ENCODE assay signal across 12 cellular contexts in genomic region chr4:164252286-164252685, GRCh38.
DNase-seq lines count a peak whose midpoint lies in the region; ATAC-seq, FAIRE-seq and TF ChIP-seq lines count a peak whose summit lies in the region.
"Had no signal": no experiment of that assay in that cellular context is flagged by ENCODE, and none has a peak within 500 bp of the region (broad histone marks: within the 10 kb centered on the region; RNA-seq: fewer than 3 reads in every experiment).

No MANE protein-coding gene starts in this region.

- H3K27me3 ChIP-seq in vagina, result no peaks in the 10 kb centered on the region
- H3K27me3 ChIP-seq: heart left ventricle had no signal

- intact Hi-C loops in vagina (cut with DNase I), result no loop called here

- DNase-seq in ELR (ENCODE audit: low read depth) (peak; percentile 1), RKO (ENCODE audit: low spot score) (peak; percentile 42), frontal cortex (ENCODE audit: low spot score in 2 of 2) (no peak), nephron progenitor cell (peak; percentile 15), GM13977 (ENCODE audit: low spot score) (no peak), DMS153 (lab: John Stamatoyannopoulos, UW) (no peak), vagina (ENCODE audit: extremely low spot score in 2 of 2) (no peak)
- DNase-seq in activated CD8-positive, alpha-beta T cell treated with anti-CD3 and anti-CD28 coated beads, Interleukin-2, amount 10 ng/mL, durations not matched to agents 7 days and 5 days, result no peak
- DNase-seq: activated CD4-positive, alpha-beta memory T cell treated with anti-CD3 and anti-CD28 coated beads, Interleukin-2, amount 10 ng/mL, durations not matched to agents 7 days and 5 days; activated naive CD4-positive, alpha-beta T cell treated with anti-CD3 and anti-CD28 coated beads for 36 hours; dermis blood vessel endothelial cell; heart left ventricle had no signal

- POLR2A ChIA-PET in activated CD8-positive, alpha-beta T cell treated with anti-CD3 and anti-CD28 coated beads, Interleukin-2, amount 10 ng/mL, durations not matched to agents 7 days and 5 days (lab: Charles Lee), result no interaction called here

- no peaks in the 10 kb centered on the region for H3K9me3 ChIP-seq in vagina

- H3K4me3 ChIP-seq in vagina, result no peak overlapping the region
- H3K4me3 ChIP-seq: heart left ventricle had no signal

- FAIRE-seq in frontal cortex (lab: Jason Lieb, UNC), result peak; percentile 87

- H3K9me3 Mint-ChIP-seq in nephron progenitor cell, result no peaks in the 10 kb centered on the region
- H3K9me3 Mint-ChIP-seq in activated CD8-positive, alpha-beta T cell treated with anti-CD3 and anti-CD28 coated beads, Interleukin-2, amount 10 ng/mL, durations not matched to agents 7 days and 5 days (ENCODE audit: insufficient read depth), result peaks cover 4% of the 10 kb centered on the region
- H3K9me3 Mint-ChIP-seq: activated CD4-positive, alpha-beta memory T cell treated with anti-CD3 and anti-CD28 coated beads, Interleukin-2, amount 10 ng/mL, durations not matched to agents 7 days and 5 days; activated naive CD4-positive, alpha-beta T cell treated with anti-CD3 and anti-CD28 coated beads for 36 hours had no signal

- no peak for TF ChIP-seq CTCF in nephron progenitor cell (IDR thresholded peaks at IDR 0.05)
- no peak for TF ChIP-seq CTCF in GM13977 (IDR thresholded peaks at IDR 0.05; ENCODE audit: extremely low read depth, insufficient read depth, missing control alignments)
- no peak for TF ChIP-seq CTCF in vagina (IDR thresholded peaks at IDR 0.05)

- H3K4me3 Mint-ChIP-seq in nephron progenitor cell, result no peak overlapping the region
- no peak overlapping the region for H3K4me3 Mint-ChIP-seq in activated CD8-positive, alpha-beta T cell treated with anti-CD3 and anti-CD28 coated beads, Interleukin-2, amount 10 ng/mL, durations not matched to agents 7 days and 5 days
- H3K4me3 Mint-ChIP-seq: activated CD4-positive, alpha-beta memory T cell treated with anti-CD3 and anti-CD28 coated beads, Interleukin-2, amount 10 ng/mL, durations not matched to agents 7 days and 5 days; activated naive CD4-positive, alpha-beta T cell treated with anti-CD3 and anti-CD28 coated beads for 36 hours had no signal

- H3K36me3 ChIP-seq in vagina, result no peaks in the 10 kb centered on the region
- H3K36me3 ChIP-seq: heart left ventricle had no signal

- no peaks in the 10 kb centered on the region for H3K4me1 ChIP-seq in vagina
- H3K4me1 ChIP-seq: heart left ventricle had no signal

- peaks cover 5% of the 10 kb centered on the region for H3K4me1 Mint-ChIP-seq in nephron progenitor cell
- no peaks in the 10 kb centered on the region for H3K4me1 Mint-ChIP-seq in activated CD8-positive, alpha-beta T cell treated with anti-CD3 and anti-CD28 coated beads, Interleukin-2, amount 10 ng/mL, durations not matched to agents 7 days and 5 days (ENCODE audit: low read depth)
- H3K4me1 Mint-ChIP-seq: activated CD4-positive, alpha-beta memory T cell treated with anti-CD3 and anti-CD28 coated beads, Interleukin-2, amount 10 ng/mL, durations not matched to agents 7 days and 5 days had no signal

- CTCF ChIA-PET in activated CD8-positive, alpha-beta T cell treated with anti-CD3 and anti-CD28 coated beads, Interleukin-2, amount 10 ng/mL, durations not matched to agents 7 days and 5 days (lab: Charles Lee), result no interaction called here

- no peak overlapping the region for H3K27ac Mint-ChIP-seq in nephron progenitor cell
- no peak overlapping the region for H3K27ac Mint-ChIP-seq in activated CD8-positive, alpha-beta T cell treated with anti-CD3 and anti-CD28 coated beads, Interleukin-2, amount 10 ng/mL, durations not matched to agents 7 days and 5 days
- H3K27ac Mint-ChIP-seq: activated CD4-positive, alpha-beta memory T cell treated with anti-CD3 and anti-CD28 coated beads, Interleukin-2, amount 10 ng/mL, durations not matched to agents 7 days and 5 days; activated naive CD4-positive, alpha-beta T cell treated with anti-CD3 and anti-CD28 coated beads for 36 hours had no signal

- no peak overlapping the region for H3K27ac ChIP-seq in vagina
- H3K27ac ChIP-seq: heart left ventricle had no signal

- no peak for TF ChIP-seq POLR2A in vagina (IDR thresholded peaks at IDR 0.05)

- no peaks in the 10 kb centered on the region for H3K36me3 Mint-ChIP-seq in nephron progenitor cell (ENCODE audit: low read depth)
- H3K36me3 Mint-ChIP-seq in activated CD8-positive, alpha-beta T cell treated with anti-CD3 and anti-CD28 coated beads, Interleukin-2, amount 10 ng/mL, durations not matched to agents 7 days and 5 days (ENCODE audit: low read depth), result no peaks in the 10 kb centered on the region

- in situ Hi-C loops in GM13977 (cut with MboI; ENCODE audit: low pct_unique_long_range_greater_than_20kb, low sequenced_read_pairs, unreplicated experiment), result no loop called here

- ATAC-seq in activated CD8-positive, alpha-beta T cell treated with anti-CD3 and anti-CD28 coated beads, Interleukin-2, amount 10 ng/mL, durations not matched to agents 7 days and 5 days, result no peak
- ATAC-seq: heart left ventricle had no signal

- H3K27me3 Mint-ChIP-seq in nephron progenitor cell (ENCODE audit: low read depth, poor library complexity), result peaks cover 3% of the 10 kb centered on the region
- H3K27me3 Mint-ChIP-seq in activated CD8-positive, alpha-beta T cell treated with anti-CD3 and anti-CD28 coated beads, Interleukin-2, amount 10 ng/mL, durations not matched to agents 7 days and 5 days (ENCODE audit: low read depth), result no peaks in the 10 kb centered on the region
- H3K27me3 Mint-ChIP-seq: activated CD4-positive, alpha-beta memory T cell treated with anti-CD3 and anti-CD28 coated beads, Interleukin-2, amount 10 ng/mL, durations not matched to agents 7 days and 5 days had no signal

Comparison
In these comparisons a context has a peak if more than half of its experiments do, and no peak if none do; other contexts are left out.
1. DNase-seq: peak in ELR (single experiment), RKO (single experiment) and nephron progenitor cell (single experiment); none in frontal cortex (0 of 2), activated CD8-positive, alpha-beta T cell treated with anti-CD3 and anti-CD28 coated beads, Interleukin-2, amount 10 ng/mL, durations not matched to agents 7 days and 5 days (single experiment), GM13977 (single experiment), DMS153 (single experiment) and vagina (0 of 2).